ENCODE assay signal across 33 cellular contexts in genomic region chr20:63672666-63673065, GRCh38. TPM values are rescaled to one million over a fixed set of nuclear protein-coding genes. Genes with fewer than 3 reads are reported as not detected.
"Had no signal": no experiment of that assay in that cellular context is flagged by ENCODE, and none has a peak within 500 bp of the region (broad histone marks: within the 10 kb centered on the region; RNA-seq: fewer than 3 reads in every experiment).

No MANE protein-coding gene starts in this region.

- H3K9me3 ChIP-seq: left lung, lower lobe of right lung, pancreas, prostate gland, right lobe of liver, suprapubic skin, thoracic aorta, tibial artery, upper lobe of right lung had no signal

- H3K4me2 ChIP-seq: neural progenitor cell, smooth muscle cell had no signal

- H3K4me3 Mint-ChIP-seq: mesothelial cell of epicardium; naive B cell; natural killer cell; nephron progenitor cell; neural progenitor cell; stimulated activated effector memory CD8-positive, alpha-beta T cell treated with anti-CD3 and anti-CD28 coated beads, Interleukin-12 subunit alpha, Interleukin-12 subunit beta, amount 100 ng/mL, for 72 hours; stimulated activated naive CD8-positive, alpha-beta T cell treated with anti-CD3 and anti-CD28 coated beads, Interleukin-15, Interleukin-2, amounts not matched to agents 100 ng/mL and 50 ng/mL, for 24 hours had no signal

- H3K4me1 ChIP-seq: left lung, lower lobe of right lung, neural progenitor cell, pancreas, prostate gland, right lobe of liver, suprapubic skin, tibial artery, upper lobe of right lung had no signal

- H3K27me3 ChIP-seq: left lung, neural progenitor cell, pancreas, right lobe of liver, suprapubic skin, tibial artery, upper lobe of right lung had no signal

- FAIRE-seq: keratinocyte, pancreas, urothelium cell line had no signal

- H3K36me3 ChIP-seq: neural progenitor cell had no signal

- H3K36me3 Mint-ChIP-seq: natural killer cell had no signal

- H3K27ac ChIP-seq: left lung, lower lobe of right lung, neural progenitor cell, pancreas, prostate gland, right lobe of liver, suprapubic skin, thoracic aorta, tibial artery, upper lobe of right lung had no signal

- H3K27ac Mint-ChIP-seq: mesothelial cell of epicardium; naive B cell; natural killer cell; neural progenitor cell; stimulated activated effector memory CD8-positive, alpha-beta T cell treated with anti-CD3 and anti-CD28 coated beads, Interleukin-12 subunit alpha, Interleukin-12 subunit beta, amount 100 ng/mL, for 72 hours; stimulated activated naive CD8-positive, alpha-beta T cell treated with anti-CD3 and anti-CD28 coated beads, Interleukin-15, Interleukin-2, amounts not matched to agents 100 ng/mL and 50 ng/mL, for 24 hours had no signal

- H3K27me3 Mint-ChIP-seq: naive B cell; stimulated activated naive CD8-positive, alpha-beta T cell treated with anti-CD3 and anti-CD28 coated beads, Interleukin-15, Interleukin-2, amounts not matched to agents 100 ng/mL and 50 ng/mL, for 24 hours had no signal

- H3K9me3 Mint-ChIP-seq: mesothelial cell of epicardium; natural killer cell; nephron progenitor cell; neural progenitor cell; stimulated activated effector memory CD8-positive, alpha-beta T cell treated with anti-CD3 and anti-CD28 coated beads, Interleukin-12 subunit alpha, Interleukin-12 subunit beta, amount 100 ng/mL, for 72 hours; stimulated activated naive CD8-positive, alpha-beta T cell treated with anti-CD3 and anti-CD28 coated beads, Interleukin-15, Interleukin-2, amounts not matched to agents 100 ng/mL and 50 ng/mL, for 24 hours had no signal

- DNase-seq: head of caudate nucleus; hippocampal formation; kidney glomerular epithelial cell; left cardiac atrium; lower lobe of right lung; mammary epithelial cell; mesendoderm; naive B cell; natural killer cell; nephron progenitor cell; posterior cingulate gyrus; retina; right lobe of liver; stimulated activated CD4-positive, alpha-beta T cell treated with anti-CD3 and anti-CD28 coated beads, Interleukin-2, amount 100 ng/mL, for 24 hours; stimulated activated CD4-positive, alpha-beta T cell treated with anti-CD3 and anti-CD28 coated beads, Interleukin-4, amount 100 ng/mL, for 24 hours; stimulated activated naive CD4-positive, alpha-beta T cell; tibial artery; trophoblast cell; upper lobe of right lung had no signal

- H3K4me3 ChIP-seq: left lung, lower lobe of right lung, neural progenitor cell, pancreas, prostate gland, right lobe of liver, smooth muscle cell, suprapubic skin, thoracic aorta, tibial artery, upper lobe of right lung had no signal

- H3K9ac ChIP-seq: neural progenitor cell had no signal

- H3K4me1 Mint-ChIP-seq: mesothelial cell of epicardium, natural killer cell, nephron progenitor cell, neural progenitor cell had no signal

- H2AFZ ChIP-seq: neural progenitor cell had no signal

RNA-seq across cellular contexts. Expression of gene TNFRSF6B, which starts 23.8 kb away (rescaled TPM):
- total RNA-seq: mesothelial cell of epicardium, mononuclear cell, natural killer cell, skeletal muscle tissue had no signal
